Comparison of ENCODE assay signal across 8 cellular contexts in the genomic region with DNA sequence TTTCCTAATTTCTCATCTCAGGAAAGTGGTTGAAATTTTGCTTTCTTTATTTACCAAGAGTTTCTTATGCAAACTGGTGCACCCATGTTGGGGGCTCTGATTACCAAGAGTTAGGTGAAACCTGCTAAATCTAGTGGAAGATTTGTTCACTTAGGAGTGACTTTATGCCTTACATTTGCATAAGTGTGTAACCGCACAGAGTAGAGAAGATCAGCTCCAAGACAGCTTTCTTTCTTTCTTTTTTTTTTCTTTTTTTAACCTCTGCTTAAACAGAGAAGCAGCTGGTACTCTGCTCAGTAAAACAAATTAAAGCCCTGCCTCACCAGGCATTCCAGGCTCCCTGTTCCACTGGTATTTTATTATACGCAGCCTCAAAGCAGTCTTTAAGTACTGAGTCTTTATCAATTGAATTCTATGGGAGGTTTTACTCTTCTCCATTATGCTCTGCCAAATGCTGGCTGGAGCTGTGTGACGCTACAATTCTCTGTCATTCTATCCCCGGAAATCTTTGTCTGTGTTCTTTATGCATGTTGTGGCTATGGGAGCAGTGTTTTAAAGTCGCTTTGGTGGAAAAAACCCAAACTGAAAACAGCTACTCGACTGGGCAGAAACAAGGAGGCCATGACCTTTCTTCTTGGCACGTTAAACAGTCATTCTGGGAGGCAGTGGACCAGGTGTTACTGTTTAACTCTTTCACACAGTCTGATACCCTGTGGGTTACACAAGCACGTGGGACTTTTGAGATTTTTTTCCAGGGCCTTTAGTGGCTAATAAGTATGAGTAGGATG. TPM values are rescaled to one million over a fixed set of nuclear protein-coding genes. Genes with fewer than 3 reads are reported as not detected.
A peak's percentile ranks its signal among the peaks of the same experiment; 100 is the strongest.
DNase-seq lines count a peak whose midpoint lies in the region; ATAC-seq and TF ChIP-seq lines count a peak whose summit lies in the region.

No MANE protein-coding gene starts in this region.

- POLR2A ChIA-PET in T-cell (lab: Charles Lee), result no interaction called here

- peaks cover 3 to 5% (median 4%) of the 10 kb centered on the region in 3 donors for H3K9me3 Mint-ChIP-seq in T-cell
- H3K9me3 Mint-ChIP-seq in T-helper 2 cell treated with Interferon-gamma antibody and Interleukin-4, amounts not matched to agents 5 μg/mL and 100 μg/mL, for 36 hours, result no peaks in the 10 kb centered on the region

- no peaks in the 10 kb centered on the region for H3K36me3 Mint-ChIP-seq in T-cell
- H3K36me3 Mint-ChIP-seq in T-helper 2 cell treated with Interferon-gamma antibody and Interleukin-4, amounts not matched to agents 5 μg/mL and 100 μg/mL, for 36 hours (ENCODE audit: low read depth), result no peaks in the 10 kb centered on the region

- peaks cover 1 to 7% (median 2%) of the 10 kb centered on the region in 3 donors for H3K4me1 Mint-ChIP-seq in T-cell
- no peaks in the 10 kb centered on the region for H3K4me1 Mint-ChIP-seq in T-helper 2 cell treated with Interferon-gamma antibody and Interleukin-4, amounts not matched to agents 5 μg/mL and 100 μg/mL, for 36 hours (ENCODE audit: low read depth)

- peak; percentile 96 for ATAC-seq in GM18505 (IDR thresholded peaks at IDR 0.05; ENCODE audit: unreplicated experiment)
- peak; percentile 99 for ATAC-seq in GM21737 (IDR thresholded peaks at IDR 0.05; ENCODE audit: unreplicated experiment)
- no peak for ATAC-seq in T-cell (replicated peaks in 1 of 4)

- no peak for TF ChIP-seq POLR2A in GM18505 (IDR thresholded peaks at IDR 0.05; ENCODE audit: borderline replicate concordance, extremely low read depth, insufficient read depth, insufficient read length)

- H3K4me3 Mint-ChIP-seq in T-cell, result no peak overlapping the region
- no peak overlapping the region for H3K4me3 Mint-ChIP-seq in T-helper 2 cell treated with Interferon-gamma antibody and Interleukin-4, amounts not matched to agents 5 μg/mL and 100 μg/mL, for 36 hours

- DNase-seq in M059J (ENCODE audit: low read depth) (peak; percentile 11), medulla oblongata (ENCODE audit: extremely low spot score) (peak; percentile 27), iPS-NIHi7 (ENCODE audit: extremely low spot score) (no peak), T-cell (no peak), NCI-H2029 treated with DMSO at 0.1 percent for 48 hours (lab: John Stamatoyannopoulos, UW) (no peak)
- no peak for DNase-seq in T-helper 2 cell treated with Interferon-gamma antibody and Interleukin-4, amounts not matched to agents 5 μg/mL and 100 μg/mL, for 36 hours (ENCODE audit: low spot score)

- peaks cover 0 to 5% of the 10 kb centered on the region in 2 donors for H3K27me3 Mint-ChIP-seq in T-cell
- no peaks in the 10 kb centered on the region for H3K27me3 Mint-ChIP-seq in T-helper 2 cell treated with Interferon-gamma antibody and Interleukin-4, amounts not matched to agents 5 μg/mL and 100 μg/mL, for 36 hours (ENCODE audit: low read depth)

- CTCF ChIA-PET in T-cell (lab: Charles Lee), result no interaction called here

- H3K27ac Mint-ChIP-seq in T-cell, result no peak overlapping the region
- no peak overlapping the region for H3K27ac Mint-ChIP-seq in T-helper 2 cell treated with Interferon-gamma antibody and Interleukin-4, amounts not matched to agents 5 μg/mL and 100 μg/mL, for 36 hours

RNA-seq across cellular contexts. Expression of a gene that starts 55.2 kb away (rescaled TPM):
- total RNA-seq in M059J (2014; rRNA removed; shearing (Covaris generic)), result 33.5 and 53.4 TPM in 2 replicates
- total RNA-seq in T-cell, result 1 to 10 TPM; 8.1 to 9.2 (median 8.7) TPM

Comparison
In these comparisons a context has a peak if more than half of its experiments do, and no peak if none do; other contexts are left out.
1. ATAC-seq: peak in GM18505 (single experiment) and GM21737 (single experiment); none in T-cell (0 of 4).
2. DNase-seq: peak in M059J (single experiment) and medulla oblongata (single experiment); none in iPS-NIHi7 (single experiment), T-cell (0 of 34), NCI-H2029 treated with DMSO at 0.1 percent for 48 hours (single experiment) and T-helper 2 cell treated with Interferon-gamma antibody and Interleukin-4, amounts not matched to agents 5 μg/mL and 100 μg/mL, for 36 hours (single experiment).